Comparison of ENCODE assay signal across 1 cellular context in genomic region chr11:62805044-62805892, GRCh38.
TF ChIP-seq lines count a peak whose summit lies in the region.

Gene NXF1, minus strand, starts transcription at chr11:62805440. Its CDS starts 84 bp downstream, at chr11:62805356.

TF ChIP-seq in K562, 482 proteins besides CTCF, POLR2A, EP300 and RAD21 (continued from another document and continues in another):
- TF ChIP-seq, protein P1, sequence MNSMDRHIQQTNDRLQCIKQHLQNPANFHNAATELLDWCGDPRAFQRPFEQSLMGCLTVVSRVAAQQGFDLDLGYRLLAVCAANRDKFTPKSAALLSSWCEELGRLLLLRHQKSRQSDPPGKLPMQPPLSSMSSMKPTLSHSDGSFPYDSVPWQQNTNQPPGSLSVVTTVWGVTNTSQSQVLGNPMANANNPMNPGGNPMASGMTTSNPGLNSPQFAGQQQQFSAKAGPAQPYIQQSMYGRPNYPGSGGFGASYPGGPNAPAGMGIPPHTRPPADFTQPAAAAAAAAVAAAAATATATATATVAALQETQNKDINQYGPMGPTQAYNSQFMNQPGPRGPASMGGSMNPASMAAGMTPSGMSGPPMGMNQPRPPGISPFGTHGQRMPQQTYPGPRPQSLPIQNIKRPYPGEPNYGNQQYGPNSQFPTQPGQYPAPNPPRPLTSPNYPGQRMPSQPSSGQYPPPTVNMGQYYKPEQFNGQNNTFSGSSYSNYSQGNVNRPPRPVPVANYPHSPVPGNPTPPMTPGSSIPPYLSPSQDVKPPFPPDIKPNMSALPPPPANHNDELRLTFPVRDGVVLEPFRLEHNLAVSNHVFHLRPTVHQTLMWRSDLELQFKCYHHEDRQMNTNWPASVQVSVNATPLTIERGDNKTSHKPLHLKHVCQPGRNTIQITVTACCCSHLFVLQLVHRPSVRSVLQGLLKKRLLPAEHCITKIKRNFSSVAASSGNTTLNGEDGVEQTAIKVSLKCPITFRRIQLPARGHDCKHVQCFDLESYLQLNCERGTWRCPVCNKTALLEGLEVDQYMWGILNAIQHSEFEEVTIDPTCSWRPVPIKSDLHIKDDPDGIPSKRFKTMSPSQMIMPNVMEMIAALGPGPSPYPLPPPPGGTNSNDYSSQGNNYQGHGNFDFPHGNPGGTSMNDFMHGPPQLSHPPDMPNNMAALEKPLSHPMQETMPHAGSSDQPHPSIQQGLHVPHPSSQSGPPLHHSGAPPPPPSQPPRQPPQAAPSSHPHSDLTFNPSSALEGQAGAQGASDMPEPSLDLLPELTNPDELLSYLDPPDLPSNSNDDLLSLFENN (IDR thresholded peaks at IDR 0.05; ENCODE audit: low read depth in 2 of 2, low read length in 2 of 2): peak in 1 of 2 experiments; percentile 91; a peak in 2 of 4 replicates
- TF ChIP-seq PCBP2 (IDR thresholded peaks at IDR 0.05; ENCODE audit: low read depth, low read length, poor library complexity, severe bottlenecking) (no peak), PPARD (CRISPR knock-in tag; IDR thresholded peaks at IDR 0.05) (no peak), ZNF668 (CRISPR knock-in tag; IDR thresholded peaks at IDR 0.05) (no peak), CBX5 (IDR thresholded peaks at IDR 0.05; ENCODE audit: borderline replicate concordance, low read depth) (no peak), SMC3 (conservative IDR thresholded peaks at IDR 0.05; ENCODE audit: insufficient read depth, low read depth, low read length) (0 out of 2 replicates have a peak, but pooled peaks have one; percentile 25), USF2 (CRISPR knock-in tag; IDR thresholded peaks at IDR 0.05) (no peak), THAP12 (CRISPR knock-in tag; IDR thresholded peaks at IDR 0.05) (peak; percentile 97), CREBBP (IDR thresholded peaks at IDR 0.05; ENCODE audit: low read depth, low read length) (no peak), ZNF134 (CRISPR knock-in tag; conservative IDR thresholded peaks at IDR 0.05) (no peak), FOXP4 (CRISPR knock-in tag; IDR thresholded peaks at IDR 0.05; ENCODE audit: borderline replicate concordance) (peak; percentile 93; the same call in 1 of the 2 replicates), XRCC4 (IDR thresholded peaks at IDR 0.05; ENCODE audit: extremely low read depth, insufficient read depth, insufficient read length) (no peak), ID3 (CRISPR knock-in tag; IDR thresholded peaks at IDR 0.05) (no peak), ID3 (tag; IDR thresholded peaks at IDR 0.05) (peak; percentile 51; the same call in 1 of the 2 replicates), KAT7 (CRISPR knock-in tag; IDR thresholded peaks at IDR 0.05; ENCODE audit: borderline replicate concordance) (peak; percentile 98), BCLAF1 (IDR thresholded peaks at IDR 0.05; ENCODE audit: borderline replicate concordance in 1 of 2, control insufficient read depth in 1 of 2, low read depth in 2 of 2, low read length in 1 of 2) (no peak)
- TF ChIP-seq, protein P2, sequence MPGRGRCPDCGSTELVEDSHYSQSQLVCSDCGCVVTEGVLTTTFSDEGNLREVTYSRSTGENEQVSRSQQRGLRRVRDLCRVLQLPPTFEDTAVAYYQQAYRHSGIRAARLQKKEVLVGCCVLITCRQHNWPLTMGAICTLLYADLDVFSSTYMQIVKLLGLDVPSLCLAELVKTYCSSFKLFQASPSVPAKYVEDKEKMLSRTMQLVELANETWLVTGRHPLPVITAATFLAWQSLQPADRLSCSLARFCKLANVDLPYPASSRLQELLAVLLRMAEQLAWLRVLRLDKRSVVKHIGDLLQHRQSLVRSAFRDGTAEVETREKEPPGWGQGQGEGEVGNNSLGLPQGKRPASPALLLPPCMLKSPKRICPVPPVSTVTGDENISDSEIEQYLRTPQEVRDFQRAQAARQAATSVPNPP (IDR thresholded peaks at IDR 0.05; ENCODE audit: borderline replicate concordance, insufficient read depth, insufficient read length): no peak
- TF ChIP-seq, protein P3, sequence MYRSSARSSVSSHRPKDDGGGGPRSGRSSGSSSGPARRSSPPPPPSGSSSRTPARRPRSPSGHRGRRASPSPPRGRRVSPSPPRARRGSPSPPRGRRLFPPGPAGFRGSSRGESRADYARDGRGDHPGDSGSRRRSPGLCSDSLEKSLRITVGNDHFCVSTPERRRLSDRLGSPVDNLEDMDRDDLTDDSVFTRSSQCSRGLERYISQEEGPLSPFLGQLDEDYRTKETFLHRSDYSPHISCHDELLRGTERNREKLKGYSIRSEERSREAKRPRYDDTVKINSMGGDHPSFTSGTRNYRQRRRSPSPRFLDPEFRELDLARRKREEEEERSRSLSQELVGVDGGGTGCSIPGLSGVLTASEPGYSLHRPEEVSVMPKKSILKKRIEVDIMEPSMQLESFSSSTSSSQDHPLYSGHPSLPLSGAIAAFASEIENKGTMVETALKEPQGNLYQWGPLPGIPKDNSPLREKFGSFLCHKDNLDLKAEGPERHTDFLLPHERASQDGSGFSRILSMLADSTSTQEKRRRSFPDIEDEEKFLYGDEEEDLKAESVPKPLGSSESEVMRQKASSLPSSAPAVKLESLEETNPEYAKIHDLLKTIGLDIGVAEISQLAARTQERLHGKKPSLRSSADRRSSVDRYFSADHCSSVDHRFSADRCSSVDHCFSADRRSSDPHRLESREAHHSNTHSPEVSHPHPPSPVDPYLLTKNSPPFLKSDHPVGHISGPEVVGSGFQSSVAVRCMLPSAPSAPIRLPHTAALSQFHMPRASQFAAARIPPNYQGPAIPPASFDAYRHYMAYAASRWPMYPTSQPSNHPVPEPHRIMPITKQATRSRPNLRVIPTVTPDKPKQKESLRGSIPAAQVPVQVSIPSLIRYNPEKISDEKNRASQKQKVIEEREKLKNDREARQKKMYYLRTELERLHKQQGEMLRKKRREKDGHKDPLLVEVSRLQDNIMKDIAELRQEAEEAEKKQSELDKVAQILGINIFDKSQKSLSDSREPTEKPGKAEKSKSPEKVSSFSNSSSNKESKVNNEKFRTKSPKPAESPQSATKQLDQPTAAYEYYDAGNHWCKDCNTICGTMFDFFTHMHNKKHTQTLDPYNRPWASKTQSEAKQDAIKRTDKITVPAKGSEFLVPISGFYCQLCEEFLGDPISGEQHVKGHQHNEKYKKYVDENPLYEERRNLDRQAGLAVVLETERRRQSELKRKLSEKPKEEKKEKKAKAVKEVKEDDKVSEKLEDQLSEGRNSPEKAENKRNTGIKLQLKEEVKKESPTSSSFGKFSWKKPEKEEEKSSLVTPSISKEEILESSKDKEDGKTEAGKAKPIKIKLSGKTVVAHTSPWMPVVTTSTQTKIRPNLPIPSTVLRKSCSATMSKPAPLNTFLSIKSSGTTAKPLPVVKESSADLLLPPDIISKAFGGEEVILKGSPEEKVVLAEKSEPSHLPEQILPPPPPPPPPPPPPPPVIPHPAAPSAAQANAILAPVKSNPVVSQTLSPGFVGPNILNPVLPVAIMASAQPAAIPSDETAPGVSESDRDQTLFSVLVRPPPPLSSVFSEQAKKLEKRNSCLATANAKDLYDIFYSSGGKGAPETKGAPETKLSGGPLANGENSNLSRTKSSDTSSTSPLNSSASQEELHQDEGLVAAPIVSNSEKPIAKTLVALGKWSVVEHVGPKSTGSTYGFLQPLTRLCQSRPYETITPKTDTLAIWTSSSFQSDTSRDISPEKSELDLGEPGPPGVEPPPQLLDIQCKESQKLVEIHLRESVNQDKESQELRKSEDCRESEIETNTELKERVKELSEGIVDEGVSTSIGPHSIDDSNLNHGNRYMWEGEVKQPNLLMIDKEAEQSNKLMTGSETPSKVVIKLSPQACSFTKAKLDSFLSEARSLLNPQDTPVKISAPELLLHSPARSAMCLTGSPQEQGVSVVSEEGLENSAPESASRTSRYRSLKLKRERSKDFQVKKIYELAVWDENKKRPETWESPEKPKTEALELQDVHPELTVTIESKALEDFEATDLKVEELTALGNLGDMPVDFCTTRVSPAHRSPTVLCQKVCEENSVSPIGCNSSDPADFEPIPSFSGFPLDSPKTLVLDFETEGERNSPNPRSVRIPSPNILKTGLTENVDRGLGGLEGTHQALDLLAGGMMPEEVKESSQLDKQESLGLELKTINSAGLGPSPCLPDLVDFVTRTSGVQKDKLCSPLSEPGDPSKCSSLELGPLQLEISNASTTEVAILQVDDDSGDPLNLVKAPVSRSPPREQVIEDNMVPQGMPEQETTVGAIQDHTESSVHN (IDR thresholded peaks at IDR 0.05; ENCODE audit: borderline replicate concordance in 1 of 2, low read depth in 1 of 2): no peak
- TF ChIP-seq, protein P4, sequence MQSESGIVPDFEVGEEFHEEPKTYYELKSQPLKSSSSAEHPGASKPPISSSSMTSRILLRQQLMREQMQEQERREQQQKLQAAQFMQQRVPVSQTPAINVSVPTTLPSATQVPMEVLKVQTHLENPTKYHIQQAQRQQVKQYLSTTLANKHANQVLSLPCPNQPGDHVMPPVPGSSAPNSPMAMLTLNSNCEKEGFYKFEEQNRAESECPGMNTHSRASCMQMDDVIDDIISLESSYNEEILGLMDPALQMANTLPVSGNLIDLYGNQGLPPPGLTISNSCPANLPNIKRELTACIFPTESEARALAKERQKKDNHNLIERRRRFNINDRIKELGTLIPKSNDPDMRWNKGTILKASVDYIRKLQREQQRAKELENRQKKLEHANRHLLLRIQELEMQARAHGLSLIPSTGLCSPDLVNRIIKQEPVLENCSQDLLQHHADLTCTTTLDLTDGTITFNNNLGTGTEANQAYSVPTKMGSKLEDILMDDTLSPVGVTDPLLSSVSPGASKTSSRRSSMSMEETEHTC (IDR thresholded peaks at IDR 0.05): no peak
